ENCODE assay signal across 8 cellular contexts in the genomic region with DNA sequence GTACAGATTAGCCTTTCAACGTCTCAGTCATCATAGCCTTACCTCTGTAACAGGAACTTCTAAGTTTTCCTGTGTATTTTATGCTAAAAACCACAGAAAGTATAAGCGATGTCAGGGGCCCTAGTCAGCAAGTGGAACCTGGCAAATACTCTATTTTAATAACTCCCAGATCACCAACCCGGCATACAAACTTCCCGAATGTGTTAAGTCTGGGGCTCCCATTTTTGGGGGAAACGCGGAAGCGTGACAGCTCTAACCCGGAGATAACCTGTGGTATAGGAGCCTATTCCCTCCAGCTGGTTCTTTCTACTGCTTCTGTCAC. TPM values are rescaled to one million over a fixed set of nuclear protein-coding genes. Genes with fewer than 3 reads are reported as not detected.
DNase-seq lines count a peak whose midpoint lies in the region; ATAC-seq and TF ChIP-seq lines count a peak whose summit lies in the region.

No MANE protein-coding gene starts in this region.

- H2BK120ac ChIP-seq in mesenchymal stem cell (ENCODE audit: low read depth, low read length): no peak overlapping the region

- H3K4me1 ChIP-seq in heart right ventricle (peaks cover 0 to 21% (median 15%) of the 10 kb centered on the region in 9 donors), mesenchymal stem cell (ENCODE audit: control insufficient read depth, insufficient read depth, low read depth, low read length) (peaks cover 5% of the 10 kb centered on the region), uterus (no peaks in the 10 kb centered on the region)

- peak overlapping the region; percentile 94 for H3K9ac ChIP-seq in mesenchymal stem cell (ENCODE audit: low read length)

- H3K79me1 ChIP-seq in mesenchymal stem cell (replicated peaks; ENCODE audit: low read length, poor library complexity, severe bottlenecking): peaks cover 10% of the 10 kb centered on the region

- H2AK5ac ChIP-seq in mesenchymal stem cell (ENCODE audit: low read length, severe bottlenecking): peak overlapping the region; percentile 57

- DNase-seq in heart right ventricle (no peak), Right ventricle myocardium inferior (ENCODE audit: missing footprints) (no peak), astrocyte of the cerebellum (ENCODE audit: low read depth) (no peak), mesenchymal stem cell (no peak), uterus (no peak), NCI-H510A (lab: John Stamatoyannopoulos, UW) (no peak), COR-L47 (lab: John Stamatoyannopoulos, UW) (no peak)

- H3K36me3 ChIP-seq in heart right ventricle (peaks cover 0 to 43% (median 33%) of the 10 kb centered on the region in 9 donors), mesenchymal stem cell (ENCODE audit: control insufficient read depth in 1 of 2, insufficient read depth in 2 of 2, low read depth in 1 of 2, low read length in 2 of 2) (peaks cover 20 to 33% of the 10 kb centered on the region in 2 experiments), uterus (no peaks in the 10 kb centered on the region)

- H3K27me3 ChIP-seq in heart right ventricle: no peaks in the 10 kb centered on the region
- peaks cover 0 to 5% of the 10 kb centered on the region in 2 experiments for H3K27me3 ChIP-seq in mesenchymal stem cell (ENCODE audit: control insufficient read depth in 1 of 2, insufficient read depth in 1 of 2, low read length in 2 of 2)
- no peaks in the 10 kb centered on the region for H3K27me3 ChIP-seq in uterus

- H3K27ac ChIP-seq in heart right ventricle (peak overlapping the region in 9 of 10 donors; percentile 43 to 93 (median 78)), mesenchymal stem cell (ENCODE audit: low read length, poor library complexity, severe bottlenecking) (peak overlapping the region; percentile 76), uterus (peak overlapping the region; percentile 78 to 90)

- 0 to 1% methylated on average over 8 of the region's 8 CpGs for WGBS in heart right ventricle, 2 donors
- WGBS in mesenchymal stem cell: under 1% methylated on average over 8 of the region's 8 CpGs

- in situ Hi-C loops in astrocyte of the cerebellum (cut with HindIII; ENCODE audit: low sequenced_read_pairs): no loop called here

- no peak overlapping the region for H2BK12ac ChIP-seq in mesenchymal stem cell (ENCODE audit: low read length in 2 of 2)

- no peak overlapping the region for H2BK5ac ChIP-seq in mesenchymal stem cell (ENCODE audit: low read depth, low read length, poor library complexity, severe bottlenecking)

- H2AFZ ChIP-seq in mesenchymal stem cell (ENCODE audit: low read depth, low read length): peak overlapping the region; percentile 89

- no peak overlapping the region for H3K14ac ChIP-seq in mesenchymal stem cell (ENCODE audit: low read length in 2 of 2)

- H2BK15ac ChIP-seq in mesenchymal stem cell (ENCODE audit: low read depth, poor library complexity, severe bottlenecking): no peak overlapping the region

- intact Hi-C loops in heart right ventricle (cut with DNase I): loop anchor here in 2 of 10 donors (1.0 to 5.0 kb wide), 3 partner anchors 19 to 206 kb away; a partner anchor contains a TSS
- intact Hi-C loops in Right ventricle myocardium inferior (cut with DNase I): loop anchor here (1.0 to 5.0 kb wide), 2 partner anchors 19 to 204 kb away; a partner anchor contains a TSS
- intact Hi-C loops in uterus (cut with DNase I; ENCODE audit: low total_unique reads): loop anchor here (10.0 kb wide), 1 partner anchor 211 kb away; no protein-coding TSS in a partner anchor

- peak overlapping the region; percentile 52 for H4K8ac ChIP-seq in mesenchymal stem cell (ENCODE audit: low read length)

- peak overlapping the region in 1 of 2 experiments; percentile 87 for H3K23ac ChIP-seq in mesenchymal stem cell (ENCODE audit: low read length in 2 of 2)

- H3K9me3 ChIP-seq in heart right ventricle (no peaks in the 10 kb centered on the region), mesenchymal stem cell (ENCODE audit: control insufficient read depth, low read length) (no peaks in the 10 kb centered on the region), uterus (no peaks in the 10 kb centered on the region)

- peak overlapping the region; percentile 22 to 94 for H3K4ac ChIP-seq in mesenchymal stem cell (ENCODE audit: low read depth in 1 of 2, low read length in 2 of 2)

- peak overlapping the region; percentile 68 to 99 (median 75) for H3K4me3 ChIP-seq in heart right ventricle
- peak overlapping the region; percentile 99 for H3K4me3 ChIP-seq in astrocyte of the cerebellum (ENCODE audit: low read depth, low read length)
- H3K4me3 ChIP-seq in mesenchymal stem cell (ENCODE audit: insufficient read depth in 1 of 2, low read depth in 1 of 2, low read length in 2 of 2): peak overlapping the region; percentile 94 to 96
- H3K4me3 ChIP-seq in uterus: peak overlapping the region; percentile 98 to 99

- no peak overlapping the region for H4K91ac ChIP-seq in mesenchymal stem cell (ENCODE audit: low read length)

- no peak for TF ChIP-seq CTCF in heart right ventricle (IDR thresholded peaks at IDR 0.05)
- no peak for TF ChIP-seq CTCF in astrocyte of the cerebellum (IDR thresholded peaks at IDR 0.05; ENCODE audit: low read depth, low read length, missing control alignments)
- no peak for TF ChIP-seq CTCF in uterus (IDR thresholded peaks at IDR 0.05)

- peak overlapping the region in 1 of 2 experiments; percentile 64 for H3K18ac ChIP-seq in mesenchymal stem cell (ENCODE audit: low read depth in 1 of 2, low read length in 2 of 2)

- H3K4me2 ChIP-seq in mesenchymal stem cell (ENCODE audit: low read length, poor library complexity, severe bottlenecking): peak overlapping the region; percentile 71

- ATAC-seq in heart right ventricle (no peak), Right ventricle myocardium inferior (no peak), HG02870 (IDR thresholded peaks at IDR 0.05; ENCODE audit: unreplicated experiment) (no peak)

- TF ChIP-seq POLR2A in uterus (IDR thresholded peaks at IDR 0.05): no peak

RNA-seq across cellular contexts. Expression of a gene that starts 0.6 kb away (rescaled TPM):
- total RNA-seq in heart right ventricle (10 to 100 TPM; 20.8 to 29.7 (median 24.7) TPM), Right ventricle myocardium inferior (18.3 TPM), uterus (10 to 100 TPM; 21.2 to 61.2 (median 39.4) TPM)
- polyA plus RNA-seq in heart right ventricle: 10 to 100 TPM; 31.2 to 37.6 TPM
- polyA plus RNA-seq in mesenchymal stem cell (2013, experiment 1 of 2): 75.3 TPM
- 68.7 TPM for polyA plus RNA-seq in mesenchymal stem cell (2013, experiment 2 of 2)

RNA-seq across cellular contexts. Expression of a gene that starts 19.4 kb away (rescaled TPM):
- 10 to 100 TPM; 32.5 to 54.4 (median 48.7) TPM for total RNA-seq in heart right ventricle
- polyA plus RNA-seq in heart right ventricle: 10 to 100 TPM; 15.3 to 25.8 TPM
- total RNA-seq in Right ventricle myocardium inferior: 32.1 TPM
- 28.6 TPM for polyA plus RNA-seq in mesenchymal stem cell (2013, experiment 1 of 2)
- polyA plus RNA-seq in mesenchymal stem cell (2013, experiment 2 of 2): 29.9 TPM
- 10 to 100 TPM; 54.3 to 93.8 (median 82.1) TPM for total RNA-seq in uterus
